Comparison of ENCODE assay signal across 13 cellular contexts in genomic region chr2:11553661-11554429, GRCh38. TPM values are rescaled to one million over a fixed set of nuclear protein-coding genes. Genes with fewer than 3 reads are reported as not detected.
DNase-seq lines count a peak whose midpoint lies in the region; FAIRE-seq and TF ChIP-seq lines count a peak whose summit lies in the region.
"Had no signal": no experiment of that assay in that cellular context is flagged by ENCODE, and none has a peak within 500 bp of the region (broad histone marks: within the 10 kb centered on the region; RNA-seq: fewer than 3 reads in every experiment).

No MANE protein-coding gene starts in this region.

- peak; percentile 26 for DNase-seq in SIG-M5 treated with dmso at 0.1 percent for 504 hours (lab: John Stamatoyannopoulos, UW; ENCODE audit: unreplicated experiment)
- no peak for DNase-seq in SIG-M5 (lab: John Stamatoyannopoulos, UW)
- DNase-seq in NOMO-1 treated with dmso at 0.1 percent for 144 hours (lab: John Stamatoyannopoulos, UW; ENCODE audit: unreplicated experiment), result peak; percentile 80
- DNase-seq in fibroblast of mammary gland (ENCODE audit: low read depth), result peak; percentile 32
- DNase-seq in stromal cell of bone marrow (ENCODE audit: low read depth), result peak; percentile 29
- no peak for DNase-seq in GM12892 (ENCODE audit: insufficient read length)
- no peak for DNase-seq in tibial artery
- no peak for DNase-seq in midbrain (lab: John Stamatoyannopoulos, UW)
- DNase-seq: 8988T; activated naive CD4-positive, alpha-beta T cell treated with anti-CD3 and anti-CD28 coated beads for 36 hours; effector memory CD8-positive, alpha-beta T cell; GDM1 had no signal

- no peak overlapping the region for H3K27ac ChIP-seq in tibial artery

- no peaks in the 10 kb centered on the region for H3K36me3 ChIP-seq in tibial artery

- no peak overlapping the region for H3K4me3 ChIP-seq in fibroblast of mammary gland (ENCODE audit: control insufficient read depth, low read depth, low read length)
- H3K4me3 ChIP-seq in tibial artery, result no peak overlapping the region

- TF ChIP-seq POLR2A in GM12892 (IDR thresholded peaks at IDR 0.05; ENCODE audit: low read depth, low read length), result no peak

- peaks cover 0 to 23% of the 10 kb centered on the region in 2 donors for H3K27me3 ChIP-seq in tibial artery

- no peaks in the 10 kb centered on the region for H3K4me1 ChIP-seq in tibial artery

- FAIRE-seq in GM12892 (lab: Jason Lieb, UNC), result no peak
- FAIRE-seq: keratinocyte had no signal

- peaks cover 0 to 6% (median 0%) of the 10 kb centered on the region in 3 donors for H3K9me3 ChIP-seq in tibial artery

- intact Hi-C loops in tibial artery (cut with DNase I; ENCODE audit: low total_unique reads), result no loop called here

- TF ChIP-seq CTCF in fibroblast of mammary gland (conservative IDR thresholded peaks at IDR 0.05; ENCODE audit: control insufficient read depth, insufficient read depth, low read depth, low read length), result no peak
- no peak for TF ChIP-seq CTCF in tibial artery (IDR thresholded peaks at IDR 0.05)

RNA-seq across cellular contexts. Expression of gene GREB1, which starts 20.0 kb away (rescaled TPM):
- polyA plus RNA-seq in GM12892 (2012; ENCODE audit: missing spikeins), result 0.13 TPM

Comparison
In these comparisons a context has a peak if more than half of its experiments do, and no peak if none do; other contexts are left out.
1. DNase-seq: peak in SIG-M5 treated with dmso at 0.1 percent for 504 hours (single experiment), NOMO-1 treated with dmso at 0.1 percent for 144 hours (single experiment), fibroblast of mammary gland (single experiment) and stromal cell of bone marrow (single experiment); none in SIG-M5 (single experiment), GM12892 (single experiment), tibial artery (0 of 2) and midbrain (single experiment).